Comparison of ENCODE assay signal across 1 cellular context in the genomic region with DNA sequence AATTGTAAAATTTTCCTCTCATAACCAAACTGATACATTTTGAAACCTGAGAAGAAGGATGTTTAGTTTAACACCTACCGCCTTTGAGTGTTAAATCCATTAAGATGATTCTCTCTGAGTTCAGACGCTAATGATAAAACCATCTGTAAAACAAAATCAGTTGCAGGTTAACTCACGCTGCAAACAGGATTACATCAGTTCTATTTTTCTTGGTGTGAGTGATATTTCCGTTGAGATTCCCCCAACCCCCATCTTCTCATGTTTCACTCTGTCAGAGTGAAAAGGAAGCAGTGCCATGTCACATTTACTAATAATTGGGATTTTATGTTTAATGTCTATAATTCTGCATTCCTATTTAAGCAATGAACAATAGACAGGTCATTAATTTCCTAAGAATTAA.
TF ChIP-seq lines count a peak whose summit lies in the region.

No MANE protein-coding gene starts in this region.

TF ChIP-seq in K562, 482 proteins besides CTCF, POLR2A, EP300 and RAD21 (continued from another document and continues in another):
- no peak for TF ChIP-seq ZKSCAN1 (IDR thresholded peaks at IDR 0.05; ENCODE audit: low read depth, low read length)
- no peak for TF ChIP-seq MAFG (tag; conservative IDR thresholded peaks at IDR 0.05)
- no peak for TF ChIP-seq ZNF174 (CRISPR knock-in tag; IDR thresholded peaks at IDR 0.05)
- TF ChIP-seq CC2D1A (IDR thresholded peaks at IDR 0.05) = no peak
- no peak for TF ChIP-seq NFE2L1 (tag; IDR thresholded peaks at IDR 0.05; ENCODE audit: borderline replicate concordance, low read depth)
- no peak for TF ChIP-seq ELF4 (CRISPR knock-in tag; IDR thresholded peaks at IDR 0.05)
- TF ChIP-seq, protein P1, sequence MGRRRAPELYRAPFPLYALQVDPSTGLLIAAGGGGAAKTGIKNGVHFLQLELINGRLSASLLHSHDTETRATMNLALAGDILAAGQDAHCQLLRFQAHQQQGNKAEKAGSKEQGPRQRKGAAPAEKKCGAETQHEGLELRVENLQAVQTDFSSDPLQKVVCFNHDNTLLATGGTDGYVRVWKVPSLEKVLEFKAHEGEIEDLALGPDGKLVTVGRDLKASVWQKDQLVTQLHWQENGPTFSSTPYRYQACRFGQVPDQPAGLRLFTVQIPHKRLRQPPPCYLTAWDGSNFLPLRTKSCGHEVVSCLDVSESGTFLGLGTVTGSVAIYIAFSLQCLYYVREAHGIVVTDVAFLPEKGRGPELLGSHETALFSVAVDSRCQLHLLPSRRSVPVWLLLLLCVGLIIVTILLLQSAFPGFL (CRISPR knock-in tag; IDR thresholded peaks at IDR 0.05) = no peak
- peak; percentile 33; the same call in 1 of the 2 replicates for TF ChIP-seq RNF2 (IDR thresholded peaks at IDR 0.05)
- TF ChIP-seq ZNF143 (CRISPR knock-in tag; IDR thresholded peaks at IDR 0.05) = no peak
- TF ChIP-seq, protein P2, sequence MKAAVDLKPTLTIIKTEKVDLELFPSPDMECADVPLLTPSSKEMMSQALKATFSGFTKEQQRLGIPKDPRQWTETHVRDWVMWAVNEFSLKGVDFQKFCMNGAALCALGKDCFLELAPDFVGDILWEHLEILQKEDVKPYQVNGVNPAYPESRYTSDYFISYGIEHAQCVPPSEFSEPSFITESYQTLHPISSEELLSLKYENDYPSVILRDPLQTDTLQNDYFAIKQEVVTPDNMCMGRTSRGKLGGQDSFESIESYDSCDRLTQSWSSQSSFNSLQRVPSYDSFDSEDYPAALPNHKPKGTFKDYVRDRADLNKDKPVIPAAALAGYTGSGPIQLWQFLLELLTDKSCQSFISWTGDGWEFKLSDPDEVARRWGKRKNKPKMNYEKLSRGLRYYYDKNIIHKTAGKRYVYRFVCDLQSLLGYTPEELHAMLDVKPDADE (conservative IDR thresholded peaks at IDR 0.05; ENCODE audit: control insufficient read depth, low read depth, low read length) = no peak
- TF ChIP-seq ZNF12 (CRISPR knock-in tag; IDR thresholded peaks at IDR 0.05) = no peak
- TF ChIP-seq KLF16 (IDR thresholded peaks at IDR 0.05) = no peak
- TF ChIP-seq DPF2 (IDR thresholded peaks at IDR 0.05) = peak; percentile 39; the same call in 1 of the 2 replicates
- TF ChIP-seq FOSL1 (tag; conservative IDR thresholded peaks at IDR 0.05) = no peak
- TF ChIP-seq, protein P3, sequence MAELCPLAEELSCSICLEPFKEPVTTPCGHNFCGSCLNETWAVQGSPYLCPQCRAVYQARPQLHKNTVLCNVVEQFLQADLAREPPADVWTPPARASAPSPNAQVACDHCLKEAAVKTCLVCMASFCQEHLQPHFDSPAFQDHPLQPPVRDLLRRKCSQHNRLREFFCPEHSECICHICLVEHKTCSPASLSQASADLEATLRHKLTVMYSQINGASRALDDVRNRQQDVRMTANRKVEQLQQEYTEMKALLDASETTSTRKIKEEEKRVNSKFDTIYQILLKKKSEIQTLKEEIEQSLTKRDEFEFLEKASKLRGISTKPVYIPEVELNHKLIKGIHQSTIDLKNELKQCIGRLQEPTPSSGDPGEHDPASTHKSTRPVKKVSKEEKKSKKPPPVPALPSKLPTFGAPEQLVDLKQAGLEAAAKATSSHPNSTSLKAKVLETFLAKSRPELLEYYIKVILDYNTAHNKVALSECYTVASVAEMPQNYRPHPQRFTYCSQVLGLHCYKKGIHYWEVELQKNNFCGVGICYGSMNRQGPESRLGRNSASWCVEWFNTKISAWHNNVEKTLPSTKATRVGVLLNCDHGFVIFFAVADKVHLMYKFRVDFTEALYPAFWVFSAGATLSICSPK (IDR thresholded peaks at IDR 0.05; ENCODE audit: borderline replicate concordance) = no peak
- TF ChIP-seq SMAD2 (IDR thresholded peaks at IDR 0.05; ENCODE audit: low read depth, low read length) = no peak
- TF ChIP-seq, protein P4, sequence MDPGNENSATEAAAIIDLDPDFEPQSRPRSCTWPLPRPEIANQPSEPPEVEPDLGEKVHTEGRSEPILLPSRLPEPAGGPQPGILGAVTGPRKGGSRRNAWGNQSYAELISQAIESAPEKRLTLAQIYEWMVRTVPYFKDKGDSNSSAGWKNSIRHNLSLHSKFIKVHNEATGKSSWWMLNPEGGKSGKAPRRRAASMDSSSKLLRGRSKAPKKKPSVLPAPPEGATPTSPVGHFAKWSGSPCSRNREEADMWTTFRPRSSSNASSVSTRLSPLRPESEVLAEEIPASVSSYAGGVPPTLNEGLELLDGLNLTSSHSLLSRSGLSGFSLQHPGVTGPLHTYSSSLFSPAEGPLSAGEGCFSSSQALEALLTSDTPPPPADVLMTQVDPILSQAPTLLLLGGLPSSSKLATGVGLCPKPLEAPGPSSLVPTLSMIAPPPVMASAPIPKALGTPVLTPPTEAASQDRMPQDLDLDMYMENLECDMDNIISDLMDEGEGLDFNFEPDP (CRISPR knock-in tag; IDR thresholded peaks at IDR 0.05) = no peak
- TF ChIP-seq ZNF354B (CRISPR knock-in tag; IDR thresholded peaks at IDR 0.05) = no peak
- no peak for TF ChIP-seq MECOM (CRISPR knock-in tag; IDR thresholded peaks at IDR 0.05)
- TF ChIP-seq MEIS2 (IDR thresholded peaks at IDR 0.05; ENCODE audit: partially characterized antibody) = peak; percentile 85
- no peak for TF ChIP-seq POLR2B (IDR thresholded peaks at IDR 0.05; ENCODE audit: low read depth, partially characterized antibody)
- TF ChIP-seq, protein P5, sequence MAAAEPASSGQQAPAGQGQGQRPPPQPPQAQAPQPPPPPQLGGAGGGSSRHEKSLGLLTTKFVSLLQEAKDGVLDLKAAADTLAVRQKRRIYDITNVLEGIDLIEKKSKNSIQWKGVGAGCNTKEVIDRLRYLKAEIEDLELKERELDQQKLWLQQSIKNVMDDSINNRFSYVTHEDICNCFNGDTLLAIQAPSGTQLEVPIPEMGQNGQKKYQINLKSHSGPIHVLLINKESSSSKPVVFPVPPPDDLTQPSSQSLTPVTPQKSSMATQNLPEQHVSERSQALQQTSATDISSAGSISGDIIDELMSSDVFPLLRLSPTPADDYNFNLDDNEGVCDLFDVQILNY (CRISPR knock-in tag; IDR thresholded peaks at IDR 0.05) = no peak
- TF ChIP-seq ZBTB1 (CRISPR knock-in tag; IDR thresholded peaks at IDR 0.05; ENCODE audit: borderline replicate concordance, low read depth) = no peak
- no peak for TF ChIP-seq MIER1 (IDR thresholded peaks at IDR 0.05; ENCODE audit: low read depth)
- no peak for TF ChIP-seq STAG1 (CRISPR knock-in tag; IDR thresholded peaks at IDR 0.05; ENCODE audit: borderline replicate concordance)
- peak; percentile 78 for TF ChIP-seq JUND (IDR thresholded peaks at IDR 0.05; ENCODE audit: borderline replicate concordance, low read depth, low read length)
- peak; percentile 69; the same call in 2 of the 3 replicates for TF ChIP-seq JUND (tag; IDR thresholded peaks at IDR 0.05; ENCODE audit: borderline replicate concordance, low read depth, low read length)
- peak; percentile 86 for TF ChIP-seq JUN (IDR thresholded peaks at IDR 0.05; ENCODE audit: borderline replicate concordance, low read depth, low read length)
- TF ChIP-seq JUN (CRISPR knock-in tag; IDR thresholded peaks at IDR 0.05; ENCODE audit: borderline replicate concordance) = no peak
- TF ChIP-seq, protein P6, sequence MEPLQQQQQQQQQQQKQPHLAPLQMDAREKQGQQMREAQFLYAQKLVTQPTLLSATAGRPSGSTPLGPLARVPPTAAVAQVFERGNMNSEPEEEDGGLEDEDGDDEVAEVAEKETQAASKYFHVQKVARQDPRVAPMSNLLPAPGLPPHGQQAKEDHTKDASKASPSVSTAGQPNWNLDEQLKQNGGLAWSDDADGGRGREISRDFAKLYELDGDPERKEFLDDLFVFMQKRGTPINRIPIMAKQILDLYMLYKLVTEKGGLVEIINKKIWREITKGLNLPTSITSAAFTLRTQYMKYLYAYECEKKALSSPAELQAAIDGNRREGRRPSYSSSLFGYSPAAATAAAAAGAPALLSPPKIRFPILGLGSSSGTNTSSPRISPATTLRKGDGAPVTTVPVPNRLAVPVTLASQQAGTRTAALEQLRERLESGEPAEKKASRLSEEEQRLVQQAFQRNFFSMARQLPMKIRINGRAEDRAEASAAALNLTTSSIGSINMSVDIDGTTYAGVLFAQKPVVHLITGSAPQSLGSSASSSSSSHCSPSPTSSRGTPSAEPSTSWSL (CRISPR knock-in tag; IDR thresholded peaks at IDR 0.05; ENCODE audit: borderline replicate concordance) = no peak
- TF ChIP-seq, protein P7, sequence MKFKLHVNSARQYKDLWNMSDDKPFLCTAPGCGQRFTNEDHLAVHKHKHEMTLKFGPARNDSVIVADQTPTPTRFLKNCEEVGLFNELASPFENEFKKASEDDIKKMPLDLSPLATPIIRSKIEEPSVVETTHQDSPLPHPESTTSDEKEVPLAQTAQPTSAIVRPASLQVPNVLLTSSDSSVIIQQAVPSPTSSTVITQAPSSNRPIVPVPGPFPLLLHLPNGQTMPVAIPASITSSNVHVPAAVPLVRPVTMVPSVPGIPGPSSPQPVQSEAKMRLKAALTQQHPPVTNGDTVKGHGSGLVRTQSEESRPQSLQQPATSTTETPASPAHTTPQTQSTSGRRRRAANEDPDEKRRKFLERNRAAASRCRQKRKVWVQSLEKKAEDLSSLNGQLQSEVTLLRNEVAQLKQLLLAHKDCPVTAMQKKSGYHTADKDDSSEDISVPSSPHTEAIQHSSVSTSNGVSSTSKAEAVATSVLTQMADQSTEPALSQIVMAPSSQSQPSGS (CRISPR knock-in tag; IDR thresholded peaks at IDR 0.05) = no peak
- TF ChIP-seq PHF20 (IDR thresholded peaks at IDR 0.05; ENCODE audit: partially characterized antibody) = no peak
- TF ChIP-seq CHD1 (IDR thresholded peaks at IDR 0.05; ENCODE audit: low read length) = no peak
- 0 out of 4 replicates have a peak, but pooled peaks of 1 of the 2 experiments have one; percentile 10 for TF ChIP-seq TBL1XR1 (IDR thresholded peaks at IDR 0.05; ENCODE audit: low read length in 2 of 2)
- 0 out of 2 replicates have a peak, but pooled peaks have one; percentile 15 for TF ChIP-seq ETV1 (tag; conservative IDR thresholded peaks at IDR 0.05; ENCODE audit: low read depth)
- TF ChIP-seq ATF7 (IDR thresholded peaks at IDR 0.05) = peak; percentile 75
- TF ChIP-seq, protein P8, sequence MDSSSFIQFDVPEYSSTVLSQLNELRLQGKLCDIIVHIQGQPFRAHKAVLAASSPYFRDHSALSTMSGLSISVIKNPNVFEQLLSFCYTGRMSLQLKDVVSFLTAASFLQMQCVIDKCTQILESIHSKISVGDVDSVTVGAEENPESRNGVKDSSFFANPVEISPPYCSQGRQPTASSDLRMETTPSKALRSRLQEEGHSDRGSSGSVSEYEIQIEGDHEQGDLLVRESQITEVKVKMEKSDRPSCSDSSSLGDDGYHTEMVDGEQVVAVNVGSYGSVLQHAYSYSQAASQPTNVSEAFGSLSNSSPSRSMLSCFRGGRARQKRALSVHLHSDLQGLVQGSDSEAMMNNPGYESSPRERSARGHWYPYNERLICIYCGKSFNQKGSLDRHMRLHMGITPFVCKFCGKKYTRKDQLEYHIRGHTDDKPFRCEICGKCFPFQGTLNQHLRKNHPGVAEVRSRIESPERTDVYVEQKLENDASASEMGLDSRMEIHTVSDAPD (CRISPR knock-in tag; IDR thresholded peaks at IDR 0.05) = no peak
- TF ChIP-seq MTA3 (IDR thresholded peaks at IDR 0.05; ENCODE audit: borderline replicate concordance) = no peak
- no peak for TF ChIP-seq GABPB2 (CRISPR knock-in tag; conservative IDR thresholded peaks at IDR 0.05)
- TF ChIP-seq, protein P9, sequence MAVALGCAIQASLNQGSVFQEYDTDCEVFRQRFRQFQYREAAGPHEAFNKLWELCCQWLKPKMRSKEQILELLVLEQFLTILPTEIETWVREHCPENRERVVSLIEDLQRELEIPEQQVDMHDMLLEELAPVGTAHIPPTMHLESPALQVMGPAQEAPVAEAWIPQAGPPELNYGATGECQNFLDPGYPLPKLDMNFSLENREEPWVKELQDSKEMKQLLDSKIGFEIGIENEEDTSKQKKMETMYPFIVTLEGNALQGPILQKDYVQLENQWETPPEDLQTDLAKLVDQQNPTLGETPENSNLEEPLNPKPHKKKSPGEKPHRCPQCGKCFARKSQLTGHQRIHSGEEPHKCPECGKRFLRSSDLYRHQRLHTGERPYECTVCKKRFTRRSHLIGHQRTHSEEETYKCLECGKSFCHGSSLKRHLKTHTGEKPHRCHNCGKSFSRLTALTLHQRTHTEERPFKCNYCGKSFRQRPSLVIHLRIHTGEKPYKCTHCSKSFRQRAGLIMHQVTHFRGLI (CRISPR knock-in tag; IDR thresholded peaks at IDR 0.05) = no peak
- no peak for TF ChIP-seq PHB2 (IDR thresholded peaks at IDR 0.05; ENCODE audit: low read depth)
- TF ChIP-seq LEF1 (IDR thresholded peaks at IDR 0.05) = peak; percentile 88
- TF ChIP-seq FOXM1 (IDR thresholded peaks at IDR 0.05; ENCODE audit: low read depth) = peak; percentile 20; the same call in 1 of the 2 replicates
- no peak for TF ChIP-seq FOXM1 (CRISPR knock-in tag; IDR thresholded peaks at IDR 0.05; ENCODE audit: low read depth)
- no peak for TF ChIP-seq BHLHE40 (IDR thresholded peaks at IDR 0.05; ENCODE audit: low read length)
- no peak for TF ChIP-seq ZNF41 (CRISPR knock-in tag; conservative IDR thresholded peaks at IDR 0.05)
- no peak for TF ChIP-seq MCM7 (IDR thresholded peaks at IDR 0.05)
- peak; percentile 44; the same call in 1 of the 2 replicates for TF ChIP-seq TEAD4 (IDR thresholded peaks at IDR 0.05; ENCODE audit: low read length)
- no peak for TF ChIP-seq TEAD4 (CRISPR knock-in tag; IDR thresholded peaks at IDR 0.05; ENCODE audit: borderline replicate concordance)
- no peak for TF ChIP-seq ZNF408 (CRISPR knock-in tag; IDR thresholded peaks at IDR 0.05; ENCODE audit: low read depth)
- no peak for TF ChIP-seq CBX8 (IDR thresholded peaks at IDR 0.05; ENCODE audit: borderline replicate concordance, extremely low read depth, low read depth, low read length, poor library complexity, severe bottlenecking)
- TF ChIP-seq, protein P10, sequence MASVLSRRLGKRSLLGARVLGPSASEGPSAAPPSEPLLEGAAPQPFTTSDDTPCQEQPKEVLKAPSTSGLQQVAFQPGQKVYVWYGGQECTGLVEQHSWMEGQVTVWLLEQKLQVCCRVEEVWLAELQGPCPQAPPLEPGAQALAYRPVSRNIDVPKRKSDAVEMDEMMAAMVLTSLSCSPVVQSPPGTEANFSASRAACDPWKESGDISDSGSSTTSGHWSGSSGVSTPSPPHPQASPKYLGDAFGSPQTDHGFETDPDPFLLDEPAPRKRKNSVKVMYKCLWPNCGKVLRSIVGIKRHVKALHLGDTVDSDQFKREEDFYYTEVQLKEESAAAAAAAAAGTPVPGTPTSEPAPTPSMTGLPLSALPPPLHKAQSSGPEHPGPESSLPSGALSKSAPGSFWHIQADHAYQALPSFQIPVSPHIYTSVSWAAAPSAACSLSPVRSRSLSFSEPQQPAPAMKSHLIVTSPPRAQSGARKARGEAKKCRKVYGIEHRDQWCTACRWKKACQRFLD (CRISPR knock-in tag; IDR thresholded peaks at IDR 0.05) = no peak; the same call in 1 of the 2 replicates
- no peak for TF ChIP-seq ZNF696 (CRISPR knock-in tag; conservative IDR thresholded peaks at IDR 0.05)
